ENCODE assay signal across 1 cellular context in genomic region chr2:128599700-128600099, GRCh38.
TF ChIP-seq lines count a peak whose summit lies in the region.

No MANE protein-coding gene starts in this region.

TF ChIP-seq in IMR-90, 13 proteins besides CTCF, POLR2A, EP300 and RAD21 (continued from another document):
- no peak for TF ChIP-seq USF2 (IDR thresholded peaks at IDR 0.05; ENCODE audit: low read depth, low read length)
- TF ChIP-seq SMC3 (IDR thresholded peaks at IDR 0.05; ENCODE audit: low read depth, low read length), result no peak
- no peak for TF ChIP-seq BHLHE40 (IDR thresholded peaks at IDR 0.05; ENCODE audit: low read depth, low read length)
- no peak for TF ChIP-seq MAFK (IDR thresholded peaks at IDR 0.05; ENCODE audit: low read depth, low read length)
- TF ChIP-seq FOS (IDR thresholded peaks at IDR 0.05; ENCODE audit: low read depth, low read length), result no peak
- no peak for TF ChIP-seq CEBPB (IDR thresholded peaks at IDR 0.05; ENCODE audit: low read depth, low read length)
- no peak for TF ChIP-seq CHD1 (IDR thresholded peaks at IDR 0.05; ENCODE audit: low read depth, low read length)
